15 cellular contexts compared by ENCODE assay signal in the genomic region with DNA sequence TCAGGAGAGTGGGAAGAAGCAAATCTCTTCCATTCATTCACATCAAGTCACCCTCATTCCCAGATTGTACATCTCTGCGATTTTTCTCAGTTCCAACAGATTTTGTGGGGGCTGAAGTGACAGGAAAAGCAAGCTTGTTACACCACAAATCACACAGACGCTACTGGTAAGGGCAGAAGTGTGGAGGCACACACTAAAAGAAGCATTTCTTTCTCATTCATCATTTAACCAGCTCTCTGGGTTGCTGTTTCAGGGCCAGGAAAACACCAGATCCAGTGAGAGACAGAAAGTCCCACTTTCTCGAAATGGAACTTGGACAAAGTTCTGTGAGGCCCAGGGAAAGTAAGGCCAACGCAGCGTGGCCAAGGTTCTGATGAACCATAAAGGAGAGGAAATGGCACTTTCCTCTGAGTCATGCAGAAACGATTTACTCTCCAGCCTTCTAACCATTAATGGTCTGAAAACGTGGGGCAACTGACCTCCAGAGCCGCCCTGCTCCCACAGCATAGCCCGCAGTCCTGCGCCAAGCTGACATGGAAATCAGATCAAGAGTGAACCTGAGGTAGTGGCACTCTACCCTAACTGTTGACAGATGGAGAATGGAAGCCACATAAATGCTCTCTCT.
DNase-seq lines count a peak whose midpoint lies in the region; ATAC-seq, FAIRE-seq and TF ChIP-seq lines count a peak whose summit lies in the region.
"Had no signal": no experiment of that assay in that cellular context is flagged by ENCODE, and none has a peak within 500 bp of the region (broad histone marks: within the 10 kb centered on the region; RNA-seq: fewer than 3 reads in every experiment).

No MANE protein-coding gene starts in this region.

- H3K4me1 ChIP-seq in adipocyte (ENCODE audit: control insufficient read depth, insufficient read depth, low read length) (peaks cover 30% of the 10 kb centered on the region), kidney (ENCODE audit: control insufficient read depth in 1 of 2, insufficient read depth in 1 of 2, low read depth in 1 of 2, low read length in 2 of 2) (peaks cover 0 to 4% of the 10 kb centered on the region in 2 donors), thoracic aorta (ENCODE audit: control insufficient read depth in 1 of 2, low read depth in 2 of 2) (peaks cover 22 to 63% of the 10 kb centered on the region in 2 donors)
- H3K4me1 ChIP-seq: transverse colon had no signal

- TF ChIP-seq CTCF in kidney (IDR thresholded peaks at IDR 0.05; ENCODE audit: borderline replicate concordance, extremely low read depth, insufficient read depth) = no peak
- TF ChIP-seq CTCF in thoracic aorta (IDR thresholded peaks at IDR 0.05) = no peak
- TF ChIP-seq CTCF in Calu3 (IDR thresholded peaks at IDR 0.05; ENCODE audit: unreplicated experiment) = no peak

- H3K9ac ChIP-seq in adipocyte (ENCODE audit: low read length) (peak overlapping the region; percentile 11), kidney (ENCODE audit: low read length in 2 of 2) (no peak overlapping the region)

- TF ChIP-seq POLR2A in H54 (IDR thresholded peaks at IDR 0.05; ENCODE audit: low read depth, low read length) = no peak

- H3K9me3 ChIP-seq in adipocyte (ENCODE audit: control insufficient read depth, low read length) = no peaks in the 10 kb centered on the region
- H3K9me3 ChIP-seq in kidney (ENCODE audit: control insufficient read depth in 1 of 2, low read length in 2 of 2) = no peaks in the 10 kb centered on the region
- H3K9me3 ChIP-seq in thoracic aorta = no peaks in the 10 kb centered on the region
- H3K9me3 ChIP-seq: transverse colon had no signal

- H3K9me3 Mint-ChIP-seq in Calu3 (ENCODE audit: low read depth, unreplicated experiment) = no peaks in the 10 kb centered on the region

- ATAC-seq in thoracic aorta (ENCODE audit: insufficient number of reproducible peaks, low FRiP score, low read depth) (peak; percentile 95), HG03442 (IDR thresholded peaks at IDR 0.05; ENCODE audit: unreplicated experiment) (no peak), HG02870 (IDR thresholded peaks at IDR 0.05; ENCODE audit: unreplicated experiment) (no peak)
- ATAC-seq: activated CD4-positive, CD25-positive, alpha-beta regulatory T cell treated with anti-CD3 and anti-CD28 coated beads, Interleukin-2, amount 50 U/mL, for 24 hours had no signal

- intact Hi-C loops in kidney (cut with DNase I) (no loop called here), Calu3 (cut with micrococcal nuclease; ENCODE audit: unreplicated experiment) (no loop called here)

- no TSS peak for BruUV-seq in Calu3 (replicated peaks; lab: Mats Ljungman, UMichigan)

- DNase-seq in H54 (ENCODE audit: insufficient read length, low spot score) = peak; percentile 40
- peak; percentile 53 for DNase-seq in adipocyte (ENCODE audit: low read depth)
- peak; percentile 84 for DNase-seq in kidney
- DNase-seq in thoracic aorta (ENCODE audit: low spot score) = peak; percentile 49
- DNase-seq in NCI-H446 (lab: John Stamatoyannopoulos, UW) = no peak
- DNase-seq in Calu3 = no peak
- DNase-seq: activated effector memory CD4-positive, alpha-beta T cell treated with anti-CD3 and anti-CD28 coated beads, Interleukin-2, amount 50 U/mL, for 16 hours; GOT3; NCI-H2029 treated with DMSO at 0.1 percent for 48 hours; Right ventricle myocardium superior; transverse colon had no signal

- CTCF ChIA-PET in Calu3 (lab: Charles Lee) = no interaction called here

- peaks cover 28% of the 10 kb centered on the region for H3K27me3 Mint-ChIP-seq in Calu3 (ENCODE audit: unreplicated experiment)

- H3K27ac ChIP-seq in kidney (ENCODE audit: low read depth in 2 of 2, low read length in 2 of 2) (peak overlapping the region in 1 of 2 donors; percentile 51), thoracic aorta (peak overlapping the region; percentile 86 to 88)
- H3K27ac ChIP-seq: HL-60, transverse colon had no signal

- no peak overlapping the region for H3K4me3 Mint-ChIP-seq in Calu3 (ENCODE audit: low read depth, unreplicated experiment)

- H3K36me3 ChIP-seq in adipocyte (ENCODE audit: control insufficient read depth, insufficient read depth, low read length, severe bottlenecking) (no peaks in the 10 kb centered on the region), kidney (ENCODE audit: control insufficient read depth in 1 of 2, insufficient read depth in 2 of 2, low read length in 2 of 2) (no peaks in the 10 kb centered on the region), thoracic aorta (no peaks in the 10 kb centered on the region)
- H3K36me3 ChIP-seq: transverse colon had no signal

- H3K4me3 ChIP-seq in adipocyte (ENCODE audit: low read length) = no peak overlapping the region
- no peak overlapping the region for H3K4me3 ChIP-seq in kidney (ENCODE audit: low read length in 2 of 2)
- peak overlapping the region; percentile 5 for H3K4me3 ChIP-seq in thoracic aorta
- H3K4me3 ChIP-seq: transverse colon had no signal

- no peaks in the 10 kb centered on the region for H3K27me3 ChIP-seq in adipocyte (replicated peaks; ENCODE audit: control insufficient read depth, insufficient read depth, low read length)
- no peaks in the 10 kb centered on the region for H3K27me3 ChIP-seq in thoracic aorta (replicated peaks; ENCODE audit: insufficient read depth)
- H3K27me3 ChIP-seq: transverse colon had no signal

- H3K27ac Mint-ChIP-seq in Calu3 (ENCODE audit: unreplicated experiment) = no peak overlapping the region

- no peaks in the 10 kb centered on the region for H3K4me1 Mint-ChIP-seq in Calu3 (ENCODE audit: low read depth, unreplicated experiment)

- FAIRE-seq in H54 (lab: Jason Lieb, UNC) = peak; percentile 91
- FAIRE-seq in kidney (lab: Jason Lieb, UNC) = no peak

- no peaks in the 10 kb centered on the region for H3K36me3 Mint-ChIP-seq in Calu3 (ENCODE audit: insufficient read depth, unreplicated experiment)

Comparison
In these comparisons a context has a peak if more than half of its experiments do, and no peak if none do; other contexts are left out.
1. DNase-seq: peak in H54 (single experiment), adipocyte (single experiment), kidney (single experiment) and thoracic aorta (single experiment); none in NCI-H446 (0 of 2) and Calu3 (single experiment).